In genomic region chr16:84631153-84631466, GRCh38 we compare ENCODE assay signal across 25 cellular contexts. TPM values are rescaled to one million over a fixed set of nuclear protein-coding genes. Genes with fewer than 3 reads are reported as not detected.
A peak's percentile ranks its signal among the peaks of the same experiment; 100 is the strongest.
DNase-seq lines count a peak whose midpoint lies in the region; ATAC-seq, FAIRE-seq and TF ChIP-seq lines count a peak whose summit lies in the region.
"Had no signal": no experiment of that assay in that cellular context is flagged by ENCODE, and none has a peak within 500 bp of the region (broad histone marks: within the 10 kb centered on the region; RNA-seq: fewer than 3 reads in every experiment).

No MANE protein-coding gene starts in this region.

- POLR2A ChIA-PET in activated CD8-positive, alpha-beta T cell treated with anti-CD3 and anti-CD28 coated beads, Interleukin-2, amount 10 ng/mL, durations not matched to agents 7 days and 5 days (lab: Charles Lee) = no interaction called here
- POLR2A ChIA-PET in naive thymus-derived CD4-positive, alpha-beta T cell (lab: Charles Lee) = interaction anchor here (1.3 kb wide), 1 partner anchor 11 kb away, joined by 3 read pairs; no protein-coding TSS in a partner anchor

- CTCF ChIA-PET in activated CD8-positive, alpha-beta T cell treated with anti-CD3 and anti-CD28 coated beads, Interleukin-2, amount 10 ng/mL, durations not matched to agents 7 days and 5 days (lab: Charles Lee) = interaction anchor here (1.0 kb wide), 1 partner anchor 9 kb away, joined by 5 read pairs; no protein-coding TSS in a partner anchor
- CTCF ChIA-PET in naive thymus-derived CD4-positive, alpha-beta T cell (lab: Charles Lee) = no interaction called here

- peaks cover 54% of the 10 kb centered on the region for H3K27me3 Mint-ChIP-seq in T-helper 1 cell treated with Interleukin-12 subunit alpha and Interleukin-12 subunit beta and Interleukin-4 antibody, amounts not matched to agents 30 μg/mL and 1 μg/mL, for 36 hours (ENCODE audit: low read depth)
- H3K27me3 Mint-ChIP-seq in CD4-positive, CD25-positive, alpha-beta regulatory T cell = peaks cover 6% of the 10 kb centered on the region
- H3K27me3 Mint-ChIP-seq in activated CD8-positive, alpha-beta T cell treated with anti-CD3 and anti-CD28 coated beads, Interleukin-2, amount 10 ng/mL, durations not matched to agents 7 days and 5 days (ENCODE audit: low read depth) = peaks cover 28% of the 10 kb centered on the region
- H3K27me3 Mint-ChIP-seq in naive thymus-derived CD4-positive, alpha-beta T cell = peaks cover 0 to 67% (median 0%) of the 10 kb centered on the region in 5 donors

- H3K4me1 ChIP-seq in CD4-positive, CD25-positive, alpha-beta regulatory T cell (ENCODE audit: control insufficient read depth, insufficient read depth, low read length, poor library complexity, severe bottlenecking) = peaks cover 9% of the 10 kb centered on the region
- H3K4me1 ChIP-seq in naive thymus-derived CD4-positive, alpha-beta T cell (ENCODE audit: control insufficient read depth in 2 of 2, insufficient read depth in 2 of 2, low read length in 2 of 2) = peaks cover 0 to 30% of the 10 kb centered on the region in 2 donors

- DNase-seq in T-helper 1 cell (no peak), H54 (ENCODE audit: insufficient read length, low spot score) (no peak)
- no peak for DNase-seq in CD4-positive, CD25-positive, alpha-beta regulatory T cell
- no peak for DNase-seq in activated CD8-positive, alpha-beta T cell treated with anti-CD3 and anti-CD28 coated beads, Interleukin-2, amount 10 ng/mL, durations not matched to agents 7 days and 5 days
- DNase-seq in naive thymus-derived CD4-positive, alpha-beta T cell = peak in 1 of 9 donors; percentile 41
- DNase-seq: activated CD4-positive, alpha-beta T cell treated with anti-CD3 and anti-CD28 coated beads for 1 hour; activated CD8-positive, alpha-beta memory T cell treated with anti-CD3 and anti-CD28 coated beads, Interleukin-2, amount 50 U/mL, for 48 hours; activated gamma-delta T cell treated with Interleukin-2 at 50 U/mL for 16 hours; aorta; DMS153; H7; left lung; mesendoderm; NCI-H446; occipital lobe; stimulated activated CD4-positive, alpha-beta T cell treated with anti-CD3 and anti-CD28 coated beads, Interleukin-15, amount 100 ng/mL, for 24 hours; stimulated activated naive CD4-positive, alpha-beta T cell treated with Interleukin-2 at 50 U/mL for 16 hours had no signal

- TF ChIP-seq POLR2A in H54 (IDR thresholded peaks at IDR 0.05; ENCODE audit: low read depth, low read length) = no peak

- H3K27ac ChIP-seq in CD4-positive, CD25-positive, alpha-beta regulatory T cell (ENCODE audit: insufficient read depth, low read length, poor library complexity, severe bottlenecking) = no peak overlapping the region
- no peak overlapping the region for H3K27ac ChIP-seq in naive thymus-derived CD4-positive, alpha-beta T cell (ENCODE audit: low read depth, low read length)
- H3K27ac ChIP-seq: 22Rv1, cardiac muscle cell, RWPE1, vagina had no signal

- FAIRE-seq in H54 (lab: Jason Lieb, UNC) = no peak
- FAIRE-seq: endometrium had no signal

- intact Hi-C loops in naive thymus-derived CD4-positive, alpha-beta T cell (cut with micrococcal nuclease) = loop anchor here in 1 of 2 donors (1.0 to 2.0 kb wide), 2 partner anchors 10 to 22 kb away; no protein-coding TSS in a partner anchor

- no peak overlapping the region for H3K4me3 ChIP-seq in CD4-positive, CD25-positive, alpha-beta regulatory T cell (ENCODE audit: low read depth, low read length)
- peak overlapping the region; percentile 24 for H3K4me3 ChIP-seq in naive thymus-derived CD4-positive, alpha-beta T cell (ENCODE audit: low read length)
- H3K4me3 ChIP-seq: cardiac muscle cell, left lung, vagina had no signal

- H3K4me1 Mint-ChIP-seq in T-helper 1 cell treated with Interleukin-12 subunit alpha and Interleukin-12 subunit beta and Interleukin-4 antibody, amounts not matched to agents 30 μg/mL and 1 μg/mL, for 36 hours (ENCODE audit: low read depth) = peaks cover 19% of the 10 kb centered on the region
- peaks cover 0 to 22% (median 7%) of the 10 kb centered on the region in 4 donors for H3K4me1 Mint-ChIP-seq in CD4-positive, CD25-positive, alpha-beta regulatory T cell
- H3K4me1 Mint-ChIP-seq in activated CD8-positive, alpha-beta T cell treated with anti-CD3 and anti-CD28 coated beads, Interleukin-2, amount 10 ng/mL, durations not matched to agents 7 days and 5 days (ENCODE audit: low read depth) = peaks cover 27% of the 10 kb centered on the region
- peaks cover 27 to 42% (median 38%) of the 10 kb centered on the region in 7 donors for H3K4me1 Mint-ChIP-seq in naive thymus-derived CD4-positive, alpha-beta T cell

- no peaks in the 10 kb centered on the region for H3K9me3 ChIP-seq in CD4-positive, CD25-positive, alpha-beta regulatory T cell (ENCODE audit: control insufficient read depth in 2 of 2, low read length in 2 of 2)
- H3K9me3 ChIP-seq in naive thymus-derived CD4-positive, alpha-beta T cell (ENCODE audit: control insufficient read depth in 2 of 3, low read length in 3 of 3) = no peaks in the 10 kb centered on the region
- H3K9me3 ChIP-seq: left lung, vagina had no signal

- H3K9me3 Mint-ChIP-seq in T-helper 1 cell treated with Interleukin-12 subunit alpha and Interleukin-12 subunit beta and Interleukin-4 antibody, amounts not matched to agents 30 μg/mL and 1 μg/mL, for 36 hours = no peaks in the 10 kb centered on the region
- H3K9me3 Mint-ChIP-seq in CD4-positive, CD25-positive, alpha-beta regulatory T cell = peaks cover 0 to 1% (median 0%) of the 10 kb centered on the region in 7 donors
- no peaks in the 10 kb centered on the region for H3K9me3 Mint-ChIP-seq in activated CD8-positive, alpha-beta T cell treated with anti-CD3 and anti-CD28 coated beads, Interleukin-2, amount 10 ng/mL, durations not matched to agents 7 days and 5 days (ENCODE audit: insufficient read depth)
- H3K9me3 Mint-ChIP-seq in naive thymus-derived CD4-positive, alpha-beta T cell = no peaks in the 10 kb centered on the region

- peaks cover 2% of the 10 kb centered on the region for H3K36me3 Mint-ChIP-seq in T-helper 1 cell treated with Interleukin-12 subunit alpha and Interleukin-12 subunit beta and Interleukin-4 antibody, amounts not matched to agents 30 μg/mL and 1 μg/mL, for 36 hours (ENCODE audit: low read depth)
- no peaks in the 10 kb centered on the region for H3K36me3 Mint-ChIP-seq in CD4-positive, CD25-positive, alpha-beta regulatory T cell
- no peaks in the 10 kb centered on the region for H3K36me3 Mint-ChIP-seq in activated CD8-positive, alpha-beta T cell treated with anti-CD3 and anti-CD28 coated beads, Interleukin-2, amount 10 ng/mL, durations not matched to agents 7 days and 5 days (ENCODE audit: low read depth)
- peaks cover 0 to 1% (median 0%) of the 10 kb centered on the region in 5 donors for H3K36me3 Mint-ChIP-seq in naive thymus-derived CD4-positive, alpha-beta T cell

- H3K4me3 Mint-ChIP-seq in T-helper 1 cell treated with Interleukin-12 subunit alpha and Interleukin-12 subunit beta and Interleukin-4 antibody, amounts not matched to agents 30 μg/mL and 1 μg/mL, for 36 hours = peak overlapping the region; percentile 54
- H3K4me3 Mint-ChIP-seq in CD4-positive, CD25-positive, alpha-beta regulatory T cell = no peak overlapping the region
- peak overlapping the region; percentile 58 for H3K4me3 Mint-ChIP-seq in activated CD8-positive, alpha-beta T cell treated with anti-CD3 and anti-CD28 coated beads, Interleukin-2, amount 10 ng/mL, durations not matched to agents 7 days and 5 days
- H3K4me3 Mint-ChIP-seq in naive thymus-derived CD4-positive, alpha-beta T cell = peak overlapping the region; percentile 33 to 75 (median 66)

- peak overlapping the region; percentile 81 for H3K27ac Mint-ChIP-seq in T-helper 1 cell treated with Interleukin-12 subunit alpha and Interleukin-12 subunit beta and Interleukin-4 antibody, amounts not matched to agents 30 μg/mL and 1 μg/mL, for 36 hours
- H3K27ac Mint-ChIP-seq in CD4-positive, CD25-positive, alpha-beta regulatory T cell = peak overlapping the region in 2 of 3 donors; percentile 27 to 83
- no peak overlapping the region for H3K27ac Mint-ChIP-seq in activated CD8-positive, alpha-beta T cell treated with anti-CD3 and anti-CD28 coated beads, Interleukin-2, amount 10 ng/mL, durations not matched to agents 7 days and 5 days
- peak overlapping the region in 8 of 9 donors; percentile 21 to 91 (median 68) for H3K27ac Mint-ChIP-seq in naive thymus-derived CD4-positive, alpha-beta T cell

- no peak for ATAC-seq in CD4-positive, CD25-positive, alpha-beta regulatory T cell (ENCODE audit: low read depth in 2 of 2)
- peak; percentile 63 for ATAC-seq in activated CD8-positive, alpha-beta T cell treated with anti-CD3 and anti-CD28 coated beads, Interleukin-2, amount 10 ng/mL, durations not matched to agents 7 days and 5 days
- ATAC-seq in naive thymus-derived CD4-positive, alpha-beta T cell = peak; percentile 27
- ATAC-seq in HG02840 (IDR thresholded peaks at IDR 0.05; ENCODE audit: low FRiP score, unreplicated experiment) (no peak), GM18868 (IDR thresholded peaks at IDR 0.05; ENCODE audit: unreplicated experiment) (no peak)
- ATAC-seq: left lung had no signal

- peaks cover 2% of the 10 kb centered on the region for H3K27me3 ChIP-seq in CD4-positive, CD25-positive, alpha-beta regulatory T cell (ENCODE audit: control insufficient read depth, insufficient read depth, low read length)
- H3K27me3 ChIP-seq in naive thymus-derived CD4-positive, alpha-beta T cell (ENCODE audit: control insufficient read depth in 2 of 2, insufficient read depth in 2 of 2, low read length in 2 of 2) = no peaks in the 10 kb centered on the region
- H3K27me3 ChIP-seq: cardiac muscle cell, left lung, vagina had no signal

- H3K36me3 ChIP-seq in CD4-positive, CD25-positive, alpha-beta regulatory T cell (ENCODE audit: control insufficient read depth, insufficient read depth, low read length) = no peaks in the 10 kb centered on the region
- H3K36me3 ChIP-seq in naive thymus-derived CD4-positive, alpha-beta T cell (ENCODE audit: control insufficient read depth in 2 of 3, insufficient read depth in 3 of 3, low read length in 3 of 3) = no peaks in the 10 kb centered on the region
- H3K36me3 ChIP-seq: cardiac muscle cell, left lung, vagina had no signal

RNA-seq across cellular contexts. Expression of gene COTL1, which starts 13.2 kb away (rescaled TPM):
- 353 TPM for total RNA-seq in CD4-positive, CD25-positive, alpha-beta regulatory T cell
- polyA plus RNA-seq in CD4-positive, CD25-positive, alpha-beta regulatory T cell = 100 to 1,000 TPM; 450 to 761 (median 584) TPM
- total RNA-seq in activated CD8-positive, alpha-beta T cell treated with anti-CD3 and anti-CD28 coated beads, Interleukin-2, amount 10 ng/mL, durations not matched to agents 7 days and 5 days = 100 to 1,000 TPM; 837 to 887 TPM
- total RNA-seq in naive thymus-derived CD4-positive, alpha-beta T cell = 100 to 1,000 TPM in 3 of 5 experiments, 10 to 100 TPM in 2; 84.2 to 704 (median 172) TPM
- 100 to 1,000 TPM; 268 to 344 TPM for polyA plus RNA-seq in naive thymus-derived CD4-positive, alpha-beta T cell

RNA-seq across cellular contexts. Expression of gene KLHL36, which starts 17.2 kb away (rescaled TPM):
- total RNA-seq in CD4-positive, CD25-positive, alpha-beta regulatory T cell = 86.0 TPM
- polyA plus RNA-seq in CD4-positive, CD25-positive, alpha-beta regulatory T cell = 10 to 100 TPM; 28.1 to 43.4 (median 35.1) TPM
- total RNA-seq in activated CD8-positive, alpha-beta T cell treated with anti-CD3 and anti-CD28 coated beads, Interleukin-2, amount 10 ng/mL, durations not matched to agents 7 days and 5 days = 10 to 100 TPM; 31.4 to 32.6 TPM
- 100 to 1,000 TPM in 2 of 5 experiments, 10 to 100 TPM in 3; 51.8 to 161 (median 97.8) TPM for total RNA-seq in naive thymus-derived CD4-positive, alpha-beta T cell
- polyA plus RNA-seq in naive thymus-derived CD4-positive, alpha-beta T cell = 10 to 100 TPM; 45.8 to 73.7 TPM

Comparison
In these comparisons a context has a peak if more than half of its experiments do, and no peak if none do; other contexts are left out.
1. H3K4me3 Mint-ChIP-seq: peak in T-helper 1 cell treated with Interleukin-12 subunit alpha and Interleukin-12 subunit beta and Interleukin-4 antibody, amounts not matched to agents 30 μg/mL and 1 μg/mL, for 36 hours (single experiment), activated CD8-positive, alpha-beta T cell treated with anti-CD3 and anti-CD28 coated beads, Interleukin-2, amount 10 ng/mL, durations not matched to agents 7 days and 5 days (single experiment) and naive thymus-derived CD4-positive, alpha-beta T cell (10 of 10); none in CD4-positive, CD25-positive, alpha-beta regulatory T cell (0 of 4).
2. ATAC-seq: peak in activated CD8-positive, alpha-beta T cell treated with anti-CD3 and anti-CD28 coated beads, Interleukin-2, amount 10 ng/mL, durations not matched to agents 7 days and 5 days (single experiment) and naive thymus-derived CD4-positive, alpha-beta T cell (single experiment); none in CD4-positive, CD25-positive, alpha-beta regulatory T cell (0 of 2), HG02840 (single experiment) and GM18868 (single experiment).